Comparison of ENCODE assay signal across 22 cellular contexts in the genomic region with DNA sequence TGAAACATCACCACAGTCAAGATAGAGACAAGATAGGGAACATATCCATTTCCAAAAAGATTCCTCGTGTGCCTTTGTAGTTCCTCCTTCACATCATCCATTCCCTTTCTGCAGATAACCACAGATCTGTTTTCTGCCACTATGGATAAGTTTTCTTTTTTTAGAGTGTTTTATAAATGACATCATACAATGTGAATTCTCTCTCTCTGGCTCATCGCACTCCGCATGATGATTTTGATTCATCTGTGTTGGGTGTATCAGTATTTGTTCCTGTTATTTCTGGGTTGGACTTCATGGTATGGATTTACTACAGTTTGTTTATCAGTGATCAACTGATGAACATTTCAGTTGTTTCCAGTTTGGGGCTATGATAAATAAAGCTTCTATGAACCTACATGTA. TPM values are rescaled to one million over a fixed set of nuclear protein-coding genes. Genes with fewer than 3 reads are reported as not detected.
DNase-seq lines count a peak whose midpoint lies in the region; ATAC-seq and TF ChIP-seq lines count a peak whose summit lies in the region.
"Had no signal": no experiment of that assay in that cellular context is flagged by ENCODE, and none has a peak within 500 bp of the region (broad histone marks: within the 10 kb centered on the region; RNA-seq: fewer than 3 reads in every experiment).

No MANE protein-coding gene starts in this region.

- ATAC-seq in GM19328 (IDR thresholded peaks at IDR 0.05; ENCODE audit: unreplicated experiment) = no peak
- ATAC-seq: activated CD8-positive, alpha-beta T cell treated with anti-CD3 and anti-CD28 coated beads, Interleukin-2, amount 10 ng/mL, durations not matched to agents 7 days and 5 days; foreskin keratinocyte; right cardiac atrium; T-cell had no signal

- 57% methylated on average over 3 of the region's 3 CpGs for WGBS in smooth muscle cell (ENCODE audit: low lambda C conversion rate)
- WGBS in adrenal gland, 4 donors = 53 to 87% (median 70%) methylated on average over 3 of the region's 3 CpGs

- H3K4me2 ChIP-seq in smooth muscle cell = peak overlapping the region; percentile 18

- H3K27ac ChIP-seq in smooth muscle cell (ENCODE audit: low read depth) (no peak overlapping the region), tibial artery (no peak overlapping the region), adrenal gland (no peak overlapping the region)
- H3K27ac ChIP-seq: foreskin keratinocyte, parathyroid adenoma had no signal

- H3K4me1 ChIP-seq in adipocyte (ENCODE audit: control insufficient read depth, insufficient read depth, low read length) (peaks cover 14% of the 10 kb centered on the region), smooth muscle cell (ENCODE audit: low read depth) (no peaks in the 10 kb centered on the region), tibial artery (no peaks in the 10 kb centered on the region), adrenal gland (replicated peaks in 1 of 2) (no peaks in the 10 kb centered on the region)
- H3K4me1 ChIP-seq: parathyroid adenoma had no signal

- no peaks in the 10 kb centered on the region for H3F3A ChIP-seq in smooth muscle cell (ENCODE audit: low read depth)

- TF ChIP-seq POLR2A in adrenal gland (IDR thresholded peaks at IDR 0.05) = no peak

- no peak overlapping the region for H3K9ac ChIP-seq in adipocyte (ENCODE audit: low read length)
- no peak overlapping the region for H3K9ac ChIP-seq in smooth muscle cell (ENCODE audit: low read depth)
- H3K9ac ChIP-seq: parathyroid adenoma had no signal

- H3K9me3 ChIP-seq in adipocyte (ENCODE audit: control insufficient read depth, low read length) (no peaks in the 10 kb centered on the region), smooth muscle cell (replicated peaks; ENCODE audit: low read depth) (no peaks in the 10 kb centered on the region), tibial artery (no peaks in the 10 kb centered on the region), adrenal gland (replicated peaks in 1 of 3) (no peaks in the 10 kb centered on the region)

- peak; percentile 43 for DNase-seq in HCEC 1CT
- DNase-seq in adipocyte (ENCODE audit: low read depth) = peak; percentile 39
- peak; percentile 68 for DNase-seq in fibroblast of peridontal ligament (ENCODE audit: extremely low read depth)
- no peak for DNase-seq in smooth muscle cell (lab: John Stamatoyannopoulos, UW; ENCODE audit: unreplicated experiment)
- no peak for DNase-seq in tibial artery
- DNase-seq in adrenal gland = no peak
- DNase-seq: activated CD4-positive, alpha-beta T cell treated with anti-CD3 and anti-CD28 coated beads for 1 hour; activated CD8-positive, alpha-beta T cell treated with anti-CD3 and anti-CD28 coated beads, Interleukin-2, amount 10 ng/mL, durations not matched to agents 7 days and 5 days; caudate nucleus; CD4-positive, alpha-beta T cell; hippocampal formation; immature natural killer cell; NCI-H2081 treated with DMSO at 0.1 percent for 48 hours; NCI-H446 treated with DMSO at 0.1 percent for 48 hours; OCI-M1; right cardiac atrium; SIG-M5; stimulated activated naive CD4-positive, alpha-beta T cell treated with Interleukin-2 at 50 U/mL for 16 hours; T-cell had no signal

- no peak overlapping the region for H2AFZ ChIP-seq in smooth muscle cell (ENCODE audit: low read depth)
- H2AFZ ChIP-seq: parathyroid adenoma had no signal

- H3K36me3 ChIP-seq in adipocyte (ENCODE audit: control insufficient read depth, insufficient read depth, low read length, severe bottlenecking) (no peaks in the 10 kb centered on the region), smooth muscle cell (ENCODE audit: low read depth) (no peaks in the 10 kb centered on the region), tibial artery (no peaks in the 10 kb centered on the region), adrenal gland (replicated peaks in 1 of 2) (no peaks in the 10 kb centered on the region)

- H4K20me1 ChIP-seq in smooth muscle cell (ENCODE audit: low read depth) = no peaks in the 10 kb centered on the region

- no peak for TF ChIP-seq CTCF in smooth muscle cell (IDR thresholded peaks at IDR 0.05; ENCODE audit: borderline replicate concordance, insufficient read depth, poor library complexity, severe bottlenecking)
- no peak for TF ChIP-seq CTCF in tibial artery (IDR thresholded peaks at IDR 0.05)
- no peak for TF ChIP-seq CTCF in adrenal gland (IDR thresholded peaks at IDR 0.05)

- no peaks in the 10 kb centered on the region for H3K79me2 ChIP-seq in smooth muscle cell (ENCODE audit: low read depth)
- H3K79me2 ChIP-seq: parathyroid adenoma had no signal

- H3K4me3 ChIP-seq in adipocyte (ENCODE audit: low read length) (no peak overlapping the region), smooth muscle cell (no peak overlapping the region), tibial artery (no peak overlapping the region), adrenal gland (no peak overlapping the region)

- H3K27me3 ChIP-seq in adipocyte (replicated peaks; ENCODE audit: control insufficient read depth, insufficient read depth, low read length) = no peaks in the 10 kb centered on the region
- H3K27me3 ChIP-seq in smooth muscle cell (ENCODE audit: low read depth) = no peaks in the 10 kb centered on the region
- no peaks in the 10 kb centered on the region for H3K27me3 ChIP-seq in tibial artery
- no peaks in the 10 kb centered on the region for H3K27me3 ChIP-seq in adrenal gland
- H3K27me3 ChIP-seq: foreskin keratinocyte had no signal

- intact Hi-C loops in tibial artery (cut with DNase I; ENCODE audit: low total_unique reads) (no loop called here), adrenal gland (cut with DNase I) (no loop called here)

RNA-seq across cellular contexts. Expression of gene ANXA3, which starts 23.2 kb away (rescaled TPM):
- total RNA-seq in smooth muscle cell (39.0 and 44.5 TPM in 2 replicates), adrenal gland (1 to 10 TPM in 7 of 8 donors, under 1 TPM in 1; 0.72 to 6.7 (median 2.9) TPM)
- polyA plus RNA-seq in smooth muscle cell (16.7 and 59.0 TPM in 2 replicates), adrenal gland (10 to 100 TPM in 1 of 3 donors, 1 to 10 TPM in 2; 4.5 to 14.1 (median 9.2) TPM)
- total RNA-seq: CD4-positive, alpha-beta T cell had no signal
- polyA plus RNA-seq: immature natural killer cell had no signal

Comparison
In these comparisons a context has a peak if more than half of its experiments do, and no peak if none do; other contexts are left out.
1. DNase-seq: peak in HCEC 1CT (single experiment), adipocyte (single experiment) and fibroblast of peridontal ligament (single experiment); none in smooth muscle cell (single experiment), tibial artery (0 of 2) and adrenal gland (0 of 7).